ENCODE assay signal across 21 cellular contexts in the genomic region with DNA sequence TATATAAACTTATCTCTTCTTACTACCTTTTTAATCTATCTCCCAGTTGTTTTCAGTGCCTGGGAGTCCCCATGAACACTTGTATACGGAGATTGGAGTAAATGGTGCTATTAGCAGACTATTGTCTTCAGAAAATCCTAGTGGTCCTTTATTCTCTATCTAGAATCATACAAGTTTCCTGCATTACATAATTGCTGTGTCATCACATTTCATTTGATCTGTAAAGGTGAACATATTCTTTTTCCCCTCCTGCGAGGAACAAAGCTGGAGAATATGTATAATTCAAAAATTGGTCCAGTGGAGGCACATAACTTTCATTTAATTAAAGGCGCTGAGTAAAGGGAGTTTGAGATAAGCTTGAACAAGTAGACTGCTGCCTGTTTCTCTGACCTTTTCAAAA.
"Had no signal": no experiment of that assay in that cellular context is flagged by ENCODE, and none has a peak within 500 bp of the region (broad histone marks: within the 10 kb centered on the region; RNA-seq: fewer than 3 reads in every experiment).

No MANE protein-coding gene starts in this region.

- H3K27me3 ChIP-seq: MG63 had no signal

- DNase-seq: Karpas-422, KG1, MG63, NCI-H1092, NCI-H1105 treated with DMSO at 0.1 percent for 48 hours, NCI-H1417 treated with DMSO at 0.1 percent for 48 hours, NCI-H187, NCI-H2029, NCI-H2081 treated with DMSO at 0.1 percent for 48 hours, NCI-H2171, NCI-H226, NCI-H446, NCI-H510A, NCI-H524 treated with DMSO at 0.1 percent for 48 hours, NCI-H69, NCI-H774, PC-3, SHP77, SK-N-SH had no signal

- H3K4me2 ChIP-seq: SK-N-SH had no signal

- H3K27ac ChIP-seq: RWPE1 had no signal

- ATAC-seq: Panc1, PC-3 had no signal

- H3K4me3 ChIP-seq: MG63 had no signal

- H3K9ac ChIP-seq: SK-N-SH had no signal

- H3K36me3 ChIP-seq: MG63 had no signal

- H3K9me3 ChIP-seq: MG63, SK-N-SH had no signal
